Comparison of ENCODE assay signal across 15 cellular contexts in the genomic region with DNA sequence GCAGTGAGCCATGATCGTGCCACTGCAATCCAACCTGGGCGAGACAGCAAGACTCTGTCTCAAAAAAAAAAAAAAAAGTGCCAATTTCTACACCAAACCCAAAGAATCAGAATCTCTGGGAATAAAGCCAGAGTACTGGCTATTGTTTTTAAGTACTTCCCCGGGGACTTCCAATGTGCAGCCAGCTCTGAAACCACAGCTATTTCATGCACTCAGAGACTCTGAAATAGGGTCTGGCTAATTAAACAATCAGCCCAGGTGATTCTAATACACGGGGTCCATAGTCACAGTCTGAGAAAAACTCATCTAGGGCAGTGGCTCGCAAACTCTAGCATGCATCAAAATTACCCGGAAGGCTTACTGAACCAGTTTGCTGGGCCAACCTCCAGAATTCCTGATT. TPM values are rescaled to one million over a fixed set of nuclear protein-coding genes. Genes with fewer than 3 reads are reported as not detected.
A peak's percentile ranks its signal among the peaks of the same experiment; 100 is the strongest.
DNase-seq lines count a peak whose midpoint lies in the region; ATAC-seq and TF ChIP-seq lines count a peak whose summit lies in the region.
"Had no signal": no experiment of that assay in that cellular context is flagged by ENCODE, and none has a peak within 500 bp of the region (broad histone marks: within the 10 kb centered on the region; RNA-seq: fewer than 3 reads in every experiment).

No MANE protein-coding gene starts in this region.

- intact Hi-C loops in prostate gland (cut with DNase I): no loop called here
- intact Hi-C loops in Right ventricle myocardium superior (cut with DNase I): loop anchor here (10.0 kb wide), 2 partner anchors 210 to 370 kb away; no protein-coding TSS in a partner anchor

- 43% methylated on average over 6 of the region's 6 CpGs for WGBS in prostate gland

- no peak overlapping the region for H3K27ac ChIP-seq in prostate gland

- no peaks in the 10 kb centered on the region for H3K4me1 ChIP-seq in prostate gland (replicated peaks)

- peak; percentile 99 for DNase-seq in DMS79 treated with DMSO at 0.1 percent for 48 hours (lab: John Stamatoyannopoulos, UW)
- DNase-seq in NCI-H1105 treated with DMSO at 0.1 percent for 48 hours (lab: John Stamatoyannopoulos, UW): peak; percentile 58
- peak; percentile 88 for DNase-seq in choroid plexus epithelial cell (ENCODE audit: low read depth)
- peak; percentile 7 for DNase-seq in prostate gland (ENCODE audit: low spot score)
- DNase-seq in Right ventricle myocardium superior: no peak
- DNase-seq in GM19240 (ENCODE audit: insufficient read length, low spot score): no peak
- DNase-seq in C1 segment of cervical spinal cord (lab: John Stamatoyannopoulos, UW): no peak
- no peak for DNase-seq in epidermal melanocyte (ENCODE audit: insufficient read length, low spot score)
- DNase-seq: activated CD8-positive, alpha-beta memory T cell treated with anti-CD3 and anti-CD28 coated beads, Interleukin-2, amount 10 ng/mL, durations not matched to agents 7 days and 5 days; activated naive CD8-positive, alpha-beta T cell treated with anti-CD3 and anti-CD28 coated beads, Interleukin-2, amount 10 ng/mL, durations not matched to agents 7 days and 5 days; small intestine; T1000 had no signal

- H3K4me3 ChIP-seq in choroid plexus epithelial cell (ENCODE audit: low read depth, low read length) (no peak overlapping the region), prostate gland (no peak overlapping the region)

- TF ChIP-seq CTCF in choroid plexus epithelial cell (conservative IDR thresholded peaks at IDR 0.05; ENCODE audit: low read depth, low read length) (no peak), prostate gland (IDR thresholded peaks at IDR 0.05) (no peak)

- no peaks in the 10 kb centered on the region for H3K9me3 ChIP-seq in prostate gland

- no peak for TF ChIP-seq POLR2A in prostate gland (IDR thresholded peaks at IDR 0.05)

- no peak for ATAC-seq in Right ventricle myocardium superior (ENCODE audit: poor library complexity)
- ATAC-seq: activated CD8-positive, alpha-beta memory T cell treated with anti-CD3 and anti-CD28 coated beads, Interleukin-2, amount 10 ng/mL, durations not matched to agents 7 days and 5 days; Panc1 had no signal

- no peaks in the 10 kb centered on the region for H3K27me3 ChIP-seq in prostate gland (replicated peaks; ENCODE audit: insufficient read depth)

- H3K36me3 ChIP-seq in prostate gland: no peaks in the 10 kb centered on the region

RNA-seq across cellular contexts. Expression of a gene that starts 56.3 kb away (rescaled TPM):
- total RNA-seq in prostate gland (under 1 TPM; 0.05 to 0.28 TPM), Right ventricle myocardium superior (not detected)
- total RNA-seq: activated CD8-positive, alpha-beta memory T cell treated with anti-CD3 and anti-CD28 coated beads, Interleukin-2, amount 10 ng/mL, durations not matched to agents 7 days and 5 days; activated naive CD8-positive, alpha-beta T cell treated with anti-CD3 and anti-CD28 coated beads, Interleukin-2, amount 10 ng/mL, durations not matched to agents 7 days and 5 days; HT-29; urinary bladder had no signal

Comparison
In these comparisons a context has a peak if more than half of its experiments do, and no peak if none do; other contexts are left out.
1. DNase-seq: peak in DMS79 treated with DMSO at 0.1 percent for 48 hours (single experiment), NCI-H1105 treated with DMSO at 0.1 percent for 48 hours (single experiment), choroid plexus epithelial cell (single experiment) and prostate gland (single experiment); none in Right ventricle myocardium superior (single experiment), GM19240 (single experiment), C1 segment of cervical spinal cord (0 of 14) and epidermal melanocyte (single experiment).